In the genomic region with DNA sequence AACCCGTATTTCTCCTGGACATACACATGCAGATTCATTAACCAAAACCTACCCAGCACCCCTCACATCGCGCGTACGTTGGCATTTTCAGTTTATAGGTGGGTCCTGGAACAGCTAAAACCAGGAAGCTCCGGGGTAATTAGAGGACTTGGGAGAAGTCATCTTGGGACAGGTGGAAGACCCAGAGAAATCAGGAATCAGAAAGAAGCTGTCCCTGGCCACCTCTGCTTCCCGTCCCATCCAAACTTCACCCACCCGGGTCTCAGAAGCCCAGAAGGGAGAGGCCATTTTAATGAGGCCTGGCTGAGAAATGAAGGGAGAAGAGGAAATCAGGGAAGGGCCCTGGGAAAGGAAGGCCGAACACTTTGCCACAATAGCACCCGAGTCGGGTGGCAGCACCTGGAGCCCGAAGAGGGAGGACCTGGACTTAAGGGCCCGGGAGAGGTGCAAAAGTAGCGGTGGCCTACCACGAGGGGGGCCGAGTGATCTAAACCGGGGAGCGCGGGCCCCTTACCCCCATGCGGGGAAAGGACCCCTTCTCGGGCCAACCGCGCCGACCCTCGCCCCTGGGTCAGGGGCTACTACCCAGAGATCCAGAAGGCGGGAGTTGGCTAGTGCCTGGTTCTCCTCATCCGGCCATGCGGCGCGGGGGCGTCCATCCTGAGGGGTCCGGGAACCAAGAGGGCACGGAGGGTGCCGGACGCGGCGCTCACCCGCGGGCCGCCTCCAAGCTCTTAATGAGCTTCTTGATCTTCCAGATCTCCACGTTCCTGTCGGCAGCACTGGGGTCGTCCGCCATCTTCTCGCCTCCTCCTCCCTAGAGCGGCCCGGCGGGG, we compare ENCODE assay signal across 7 cellular contexts. TPM values are rescaled to one million over a fixed set of nuclear protein-coding genes. Genes with fewer than 3 reads are reported as not detected.
A peak's percentile ranks its signal among the peaks of the same experiment; 100 is the strongest.
DNase-seq lines count a peak whose midpoint lies in the region; ATAC-seq, FAIRE-seq and TF ChIP-seq lines count a peak whose summit lies in the region.

No MANE protein-coding gene starts in this region.

- H3K9me3 ChIP-seq in lung (ENCODE audit: control insufficient read depth in 2 of 2, insufficient read depth in 1 of 2, low read length in 1 of 2), result no peaks in the 10 kb centered on the region

- H3K27ac ChIP-seq in lung (ENCODE audit: low read depth in 1 of 2, low read length in 1 of 2), result peak overlapping the region; percentile 95 to 96
- peak overlapping the region; percentile 95 for H3K27ac ChIP-seq in urinary bladder (ENCODE audit: low read depth)

- ATAC-seq in GM19452 (IDR thresholded peaks at IDR 0.05; ENCODE audit: unreplicated experiment) (peak; percentile 0), lung (ENCODE audit: insufficient read depth, low FRiP score) (no peak)

- no peak for TF ChIP-seq CTCF in bronchial epithelial cell (IDR thresholded peaks at IDR 0.05; ENCODE audit: insufficient read depth, low read length, severe bottlenecking)
- no peak for TF ChIP-seq CTCF in lung (IDR thresholded peaks at IDR 0.05; ENCODE audit: control extremely low read depth, extremely low read depth)

- H3K36me3 ChIP-seq in bronchial epithelial cell (ENCODE audit: control insufficient read depth, insufficient read depth, low read length) (peaks cover 3% of the 10 kb centered on the region), lung (ENCODE audit: control insufficient read depth in 2 of 2, insufficient read depth in 2 of 2, low read length in 2 of 2) (peaks cover 0 to 3% of the 10 kb centered on the region in 2 donors), urinary bladder (ENCODE audit: insufficient read depth) (no peaks in the 10 kb centered on the region)

- WGBS in lung, 2 donors, result 1% methylated on average over 42 to 48 of the region's 48 CpGs
- under 1% methylated on average over 48 of the region's 48 CpGs for WGBS in urinary bladder

- peaks cover 10 to 23% of the 10 kb centered on the region in 2 donors for H3K4me1 ChIP-seq in lung (ENCODE audit: control insufficient read depth in 2 of 2, insufficient read depth in 2 of 2, low read length in 2 of 2)
- peaks cover 3% of the 10 kb centered on the region for H3K4me1 ChIP-seq in urinary bladder (ENCODE audit: insufficient read depth)

- H3K4me3 ChIP-seq in bronchial epithelial cell (ENCODE audit: low read depth, low read length) (peak overlapping the region; percentile 80), lung (peak overlapping the region; percentile 74), urinary bladder (ENCODE audit: low read depth, low read length) (peak overlapping the region; percentile 93)

- no peaks in the 10 kb centered on the region for H3K27me3 ChIP-seq in bronchial epithelial cell (ENCODE audit: control insufficient read depth, insufficient read depth, low read length)
- no peaks in the 10 kb centered on the region for H3K27me3 ChIP-seq in lung (ENCODE audit: control insufficient read depth, insufficient read depth)

- FAIRE-seq in bronchial epithelial cell (lab: Jason Lieb, UNC), result no peak

- DNase-seq in NAMALWA (ENCODE audit: low spot score), result peak; percentile 48
- DNase-seq in bronchial epithelial cell (ENCODE audit: low read depth), result no peak
- DNase-seq in lung (ENCODE audit: low spot score), result peak; percentile 32
- no peak for DNase-seq in NCI-H2029 treated with DMSO at 0.1 percent for 48 hours (lab: John Stamatoyannopoulos, UW)
- DNase-seq in NCI-H446 (lab: John Stamatoyannopoulos, UW), result no peak

RNA-seq across cellular contexts. Expression of a gene that starts 0.7 kb away (rescaled TPM):
- 173 and 183 TPM in 2 replicates for total RNA-seq in bronchial epithelial cell
- total RNA-seq in lung, result 10 to 100 TPM; 58.5 to 99.2 TPM
- polyA plus RNA-seq in lung, result 10 to 100 TPM; 36.9 to 67.2 TPM
- total RNA-seq in urinary bladder, result 66.3 TPM
- 62.0 TPM for polyA plus RNA-seq in urinary bladder

RNA-seq across cellular contexts. Expression of a gene that starts 32.9 kb away (rescaled TPM):
- 820 and 1,205 TPM in 2 replicates for total RNA-seq in bronchial epithelial cell
- 100 to 1,000 TPM; 150 to 194 TPM for total RNA-seq in lung
- polyA plus RNA-seq in lung, result 100 to 1,000 TPM in 1 of 2 donors, 10 to 100 TPM in 1; 77.8 to 143 TPM
- 159 TPM for total RNA-seq in urinary bladder
- polyA plus RNA-seq in urinary bladder, result 126 TPM

Comparison
In these comparisons a context has a peak if more than half of its experiments do, and no peak if none do; other contexts are left out.
1. DNase-seq: peak in NAMALWA (single experiment) and lung (single experiment); none in bronchial epithelial cell (single experiment), NCI-H2029 treated with DMSO at 0.1 percent for 48 hours (single experiment) and NCI-H446 (0 of 2).
2. Peak in every context shown above with its lines, with median percentiles within 50 percentile points of each other: H3K4me3 ChIP-seq.